In genomic region chr4:7043521-7044414, GRCh38 we compare ENCODE assay signal across 8 cellular contexts. TPM values are rescaled to one million over a fixed set of nuclear protein-coding genes. Genes with fewer than 3 reads are reported as not detected.
DNase-seq lines count a peak whose midpoint lies in the region; ATAC-seq and TF ChIP-seq lines count a peak whose summit lies in the region.

No MANE protein-coding gene starts in this region.

- H3K79me2 ChIP-seq in DND-41 (ENCODE audit: insufficient read depth, low read length), result peaks cover 53% of the 10 kb centered on the region

- DNase-seq in DND-41, result peak; percentile 42
- DNase-seq in HuH-7.5 (ENCODE audit: low spot score), result peak; percentile 82
- peak; percentile 13 to 18 for DNase-seq in activated CD4-positive, alpha-beta T cell treated with anti-CD3 and anti-CD28 coated beads for 24 hours (ENCODE audit: low read depth in 2 of 2)
- DNase-seq in colonic mucosa, result peak; percentile 65
- peak; percentile 45 for DNase-seq in lung (ENCODE audit: low spot score)
- DNase-seq in stimulated activated CD8-positive, alpha-beta memory T cell treated with anti-CD3 and anti-CD28 coated beads, Interleukin-4, amount 100 ng/mL, for 48 hours, result peak; percentile 63
- no peak for DNase-seq in iPS-NIHi11 (ENCODE audit: low spot score)

- 2 to 3% methylated on average over 80 to 88 of the region's 88 CpGs for WGBS in lung, 2 donors

- intact Hi-C loops in colonic mucosa (cut with DNase I), result no loop called here

- ATAC-seq in DND-41 (ENCODE audit: insufficient read depth, low read depth) (peak; percentile 39), GM21447 (IDR thresholded peaks at IDR 0.05; ENCODE audit: unreplicated experiment) (peak; percentile 8), lung (ENCODE audit: insufficient read depth, low FRiP score) (no peak)

- peak overlapping the region; percentile 97 for H3K4me2 ChIP-seq in DND-41 (ENCODE audit: insufficient read depth, low read length)

- peak overlapping the region; percentile 94 to 100 for H3K4me3 ChIP-seq in DND-41 (ENCODE audit: low read depth in 1 of 2, low read length in 2 of 2)
- H3K4me3 ChIP-seq in colonic mucosa, result peak overlapping the region; percentile 82
- H3K4me3 ChIP-seq in lung, result peak overlapping the region; percentile 88

- H3K9ac ChIP-seq in DND-41 (ENCODE audit: low read depth, low read length), result peak overlapping the region; percentile 97
- H3K9ac ChIP-seq in colonic mucosa (ENCODE audit: low read depth in 2 of 2, low read length in 2 of 2), result peak overlapping the region; percentile 87

- H3K36me3 ChIP-seq in DND-41 (ENCODE audit: insufficient read depth, low read length), result peaks cover 11% of the 10 kb centered on the region; the same call in 1 of the 2 replicates
- no peaks in the 10 kb centered on the region for H3K36me3 ChIP-seq in colonic mucosa
- H3K36me3 ChIP-seq in lung (ENCODE audit: control insufficient read depth in 2 of 2, insufficient read depth in 2 of 2, low read length in 2 of 2), result peaks cover 0 to 2% of the 10 kb centered on the region in 2 donors

- peak overlapping the region; percentile 83 for H3K27ac ChIP-seq in DND-41 (ENCODE audit: low read length)
- peak overlapping the region; percentile 75 for H3K27ac ChIP-seq in colonic mucosa
- peak overlapping the region; percentile 92 to 97 for H3K27ac ChIP-seq in lung (ENCODE audit: low read depth in 1 of 2, low read length in 1 of 2)

- H3K9me3 ChIP-seq in DND-41 (ENCODE audit: insufficient read depth, low read length, severe bottlenecking) (no peaks in the 10 kb centered on the region), colonic mucosa (no peaks in the 10 kb centered on the region), lung (ENCODE audit: control insufficient read depth in 2 of 2, insufficient read depth in 1 of 2, low read length in 1 of 2) (no peaks in the 10 kb centered on the region)

- H3K4me1 ChIP-seq in DND-41 (ENCODE audit: insufficient read depth, low read length) (peaks cover 40% of the 10 kb centered on the region), colonic mucosa (peaks cover 24% of the 10 kb centered on the region), lung (ENCODE audit: control insufficient read depth in 2 of 2, insufficient read depth in 2 of 2, low read length in 2 of 2) (peaks cover 16 to 34% of the 10 kb centered on the region in 2 donors)

- no peak for TF ChIP-seq CTCF in DND-41 (IDR thresholded peaks at IDR 0.05; ENCODE audit: borderline replicate concordance, extremely low read depth, low read length, poor library complexity, severe bottlenecking)
- TF ChIP-seq CTCF in colonic mucosa (IDR thresholded peaks at IDR 0.05), result no peak
- no peak for TF ChIP-seq CTCF in lung (IDR thresholded peaks at IDR 0.05; ENCODE audit: control extremely low read depth, extremely low read depth)

- H3K27me3 ChIP-seq in DND-41 (ENCODE audit: insufficient read depth, low read length, poor library complexity), result peaks cover 3% of the 10 kb centered on the region
- no peaks in the 10 kb centered on the region for H3K27me3 ChIP-seq in colonic mucosa
- no peaks in the 10 kb centered on the region for H3K27me3 ChIP-seq in lung (ENCODE audit: control insufficient read depth, insufficient read depth)

- H4K20me1 ChIP-seq in DND-41 (ENCODE audit: insufficient read depth, low read length), result peaks cover 39% of the 10 kb centered on the region

- H2AFZ ChIP-seq in DND-41 (ENCODE audit: low read depth, low read length), result peak overlapping the region; percentile 98

RNA-seq across cellular contexts. Expression of gene TADA2B, which starts 0.6 kb away (rescaled TPM):
- total RNA-seq in colonic mucosa (10 to 100 TPM; 24.0 to 27.2 TPM), lung (10 to 100 TPM; 19.1 to 22.9 TPM)
- polyA plus RNA-seq in lung, result 10 to 100 TPM; 10.7 to 16.1 TPM

RNA-seq across cellular contexts. Expression of gene GRPEL1, which starts 24.1 kb away (rescaled TPM):
- total RNA-seq in colonic mucosa (10 to 100 TPM; 45.9 to 50.9 TPM), lung (10 to 100 TPM; 13.9 to 30.1 TPM)
- 10 to 100 TPM; 28.5 to 39.1 TPM for polyA plus RNA-seq in lung
